ENCODE assay signal across 10 cellular contexts in the genomic region with DNA sequence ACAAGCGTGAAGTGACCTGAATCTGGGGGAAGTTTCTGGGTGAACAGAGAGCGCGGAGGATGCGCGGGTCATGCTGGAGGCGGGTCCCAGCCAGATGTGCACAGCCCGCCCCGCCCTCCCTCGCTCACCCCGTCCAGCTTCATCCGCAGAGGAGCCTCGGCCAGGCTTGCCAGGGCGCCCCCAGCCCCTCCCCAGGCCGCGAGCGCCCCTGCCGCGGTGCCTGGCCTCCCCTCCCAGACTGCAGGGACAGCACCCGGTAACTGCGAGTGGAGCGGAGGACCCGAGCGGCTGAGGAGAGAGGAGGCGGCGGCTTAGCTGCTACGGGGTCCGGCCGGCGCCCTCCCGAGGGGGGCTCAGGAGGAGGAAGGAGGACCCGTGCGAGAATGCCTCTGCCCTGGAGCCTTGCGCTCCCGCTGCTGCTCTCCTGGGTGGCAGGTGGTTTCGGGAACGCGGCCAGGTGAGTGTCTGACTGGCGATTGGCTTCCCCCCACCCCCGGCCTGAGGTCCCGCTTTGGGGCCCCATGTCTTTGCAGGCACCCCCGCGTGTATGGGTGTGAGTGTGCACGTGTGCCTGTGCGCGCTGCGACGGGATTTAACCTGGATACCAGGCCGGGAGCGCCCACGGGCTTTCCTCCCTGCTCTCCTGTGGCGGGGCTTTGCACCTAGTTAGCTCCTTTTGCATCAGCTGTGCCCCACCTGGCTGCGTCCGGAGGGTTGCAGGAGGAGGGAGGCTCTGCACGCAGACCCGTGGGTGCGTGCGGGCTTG. TPM values are rescaled to one million over a fixed set of nuclear protein-coding genes. Genes with fewer than 3 reads are reported as not detected.
DNase-seq lines count a peak whose midpoint lies in the region; ATAC-seq, FAIRE-seq and TF ChIP-seq lines count a peak whose summit lies in the region.
"Had no signal": no experiment of that assay in that cellular context is flagged by ENCODE, and none has a peak within 500 bp of the region (broad histone marks: within the 10 kb centered on the region; RNA-seq: fewer than 3 reads in every experiment).

A gene with protein sequence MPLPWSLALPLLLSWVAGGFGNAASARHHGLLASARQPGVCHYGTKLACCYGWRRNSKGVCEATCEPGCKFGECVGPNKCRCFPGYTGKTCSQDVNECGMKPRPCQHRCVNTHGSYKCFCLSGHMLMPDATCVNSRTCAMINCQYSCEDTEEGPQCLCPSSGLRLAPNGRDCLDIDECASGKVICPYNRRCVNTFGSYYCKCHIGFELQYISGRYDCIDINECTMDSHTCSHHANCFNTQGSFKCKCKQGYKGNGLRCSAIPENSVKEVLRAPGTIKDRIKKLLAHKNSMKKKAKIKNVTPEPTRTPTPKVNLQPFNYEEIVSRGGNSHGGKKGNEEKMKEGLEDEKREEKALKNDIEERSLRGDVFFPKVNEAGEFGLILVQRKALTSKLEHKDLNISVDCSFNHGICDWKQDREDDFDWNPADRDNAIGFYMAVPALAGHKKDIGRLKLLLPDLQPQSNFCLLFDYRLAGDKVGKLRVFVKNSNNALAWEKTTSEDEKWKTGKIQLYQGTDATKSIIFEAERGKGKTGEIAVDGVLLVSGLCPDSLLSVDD (plus strand): TSS at position 123 of the 766 bp plus-strand sequence. CDS start 261 bp downstream, at position 384.

- no peak within 1 kb of the TSS for H3K27ac ChIP-seq in iPS-18a (ENCODE audit: low read length)
- H3K27ac ChIP-seq: C4-2B, SJCRH30 had no signal

- no peaks in the 10 kb centered on the region for H3K36me3 ChIP-seq in iPS-18a (ENCODE audit: control insufficient read depth, low read depth, low read length)
- H3K36me3 ChIP-seq: SJCRH30 had no signal

- H3K9me3 ChIP-seq in T-helper 17 cell (ENCODE audit: control insufficient read depth, low read length, poor library complexity, severe bottlenecking), result no peaks in the 10 kb centered on the region
- no peaks in the 10 kb centered on the region for H3K9me3 ChIP-seq in iPS-18a (ENCODE audit: control insufficient read depth, low read depth, low read length)
- H3K9me3 ChIP-seq: SJCRH30 had no signal

- no peak for FAIRE-seq in H54 (lab: Jason Lieb, UNC)

- peaks cover 44% of the 10 kb centered on the region for H3K27me3 ChIP-seq in iPS-18a (ENCODE audit: control insufficient read depth, insufficient read depth, low read length)
- H3K27me3 ChIP-seq: SJCRH30 had no signal

- peak; percentile 43 for DNase-seq in activated CD8-positive, alpha-beta memory T cell treated with anti-CD3 and anti-CD28 coated beads, Interleukin-2, amount 50 U/mL, for 48 hours
- no peak for DNase-seq in activated CD8-positive, alpha-beta memory T cell treated with anti-CD3 and anti-CD28 coated beads, Interleukin-2, amount 50 U/mL, for 4 hours
- DNase-seq in T-helper 17 cell (no peak), H54 (ENCODE audit: insufficient read length, low spot score) (no peak), COLO829 (ENCODE audit: low spot score) (no peak), activated gamma-delta T cell (lab: John Stamatoyannopoulos, UW) (no peak)
- DNase-seq in stimulated activated naive CD8-positive, alpha-beta T cell treated with anti-CD3 and anti-CD28 coated beads, Interleukin-15, amount 100 ng/mL, for 72 hours, result peak; percentile 9 to 41
- DNase-seq: SJCRH30 had no signal

- no peaks in the 10 kb centered on the region for H3K36me3 Mint-ChIP-seq in T-helper 17 cell (ENCODE audit: low read depth)

- TF ChIP-seq POLR2A in H54 (IDR thresholded peaks at IDR 0.05; ENCODE audit: low read depth, low read length), result no peak

- peaks cover 10% of the 10 kb centered on the region for H3K4me1 ChIP-seq in iPS-18a (ENCODE audit: control insufficient read depth, low read depth, low read length)
- H3K4me1 ChIP-seq: SJCRH30 had no signal

- H3K4me1 Mint-ChIP-seq in T-helper 17 cell, result no peaks in the 10 kb centered on the region
- H3K4me1 Mint-ChIP-seq in stimulated activated naive CD8-positive, alpha-beta T cell treated with anti-CD3 and anti-CD28 coated beads, Interleukin-15, amount 100 ng/mL, for 72 hours, result peaks cover 26% of the 10 kb centered on the region

- peak within 1 kb of the TSS; percentile 63 for H3K4me3 ChIP-seq in iPS-18a (ENCODE audit: low read length)
- H3K4me3 ChIP-seq: SJCRH30 had no signal

- peak within 1 kb of the TSS; percentile 70 for H3K4me3 Mint-ChIP-seq in T-helper 17 cell
- H3K4me3 Mint-ChIP-seq in stimulated activated naive CD8-positive, alpha-beta T cell treated with anti-CD3 and anti-CD28 coated beads, Interleukin-15, amount 100 ng/mL, for 72 hours, result peak within 1 kb of the TSS; percentile 76 to 82

- no peak within 1 kb of the TSS for H3K9ac ChIP-seq in iPS-18a (ENCODE audit: low read length)

- H3K27ac Mint-ChIP-seq in T-helper 17 cell, result no peak within 1 kb of the TSS
- H3K27ac Mint-ChIP-seq in stimulated activated naive CD8-positive, alpha-beta T cell treated with anti-CD3 and anti-CD28 coated beads, Interleukin-15, amount 100 ng/mL, for 72 hours, result peak within 1 kb of the TSS; percentile 76 to 89

- no peaks in the 10 kb centered on the region for H3K9me3 Mint-ChIP-seq in stimulated activated naive CD8-positive, alpha-beta T cell treated with anti-CD3 and anti-CD28 coated beads, Interleukin-15, amount 100 ng/mL, for 72 hours

- H3K27me3 Mint-ChIP-seq in T-helper 17 cell, result peaks cover 23% of the 10 kb centered on the region
- peaks cover 31% of the 10 kb centered on the region for H3K27me3 Mint-ChIP-seq in stimulated activated naive CD8-positive, alpha-beta T cell treated with anti-CD3 and anti-CD28 coated beads, Interleukin-15, amount 100 ng/mL, for 72 hours

- no peak for ATAC-seq in T-helper 17 cell
- peak; percentile 74 for ATAC-seq in stimulated activated naive CD8-positive, alpha-beta T cell treated with anti-CD3 and anti-CD28 coated beads, Interleukin-15, amount 100 ng/mL, for 72 hours

RNA-seq across cellular contexts. Expression of the gene that starts here (rescaled TPM):
- not detected for total RNA-seq in T-helper 17 cell
- total RNA-seq: SJCRH30 had no signal

Comparison
In these comparisons a context has a peak if more than half of its experiments do, and no peak if none do; other contexts are left out.
1. DNase-seq: peak in activated CD8-positive, alpha-beta memory T cell treated with anti-CD3 and anti-CD28 coated beads, Interleukin-2, amount 50 U/mL, for 48 hours (single experiment) and stimulated activated naive CD8-positive, alpha-beta T cell treated with anti-CD3 and anti-CD28 coated beads, Interleukin-15, amount 100 ng/mL, for 72 hours (2 of 2); none in activated CD8-positive, alpha-beta memory T cell treated with anti-CD3 and anti-CD28 coated beads, Interleukin-2, amount 50 U/mL, for 4 hours (single experiment), T-helper 17 cell (0 of 3), H54 (single experiment), COLO829 (single experiment) and activated gamma-delta T cell (single experiment).